Comparison of ENCODE assay signal across 13 cellular contexts in the genomic region with DNA sequence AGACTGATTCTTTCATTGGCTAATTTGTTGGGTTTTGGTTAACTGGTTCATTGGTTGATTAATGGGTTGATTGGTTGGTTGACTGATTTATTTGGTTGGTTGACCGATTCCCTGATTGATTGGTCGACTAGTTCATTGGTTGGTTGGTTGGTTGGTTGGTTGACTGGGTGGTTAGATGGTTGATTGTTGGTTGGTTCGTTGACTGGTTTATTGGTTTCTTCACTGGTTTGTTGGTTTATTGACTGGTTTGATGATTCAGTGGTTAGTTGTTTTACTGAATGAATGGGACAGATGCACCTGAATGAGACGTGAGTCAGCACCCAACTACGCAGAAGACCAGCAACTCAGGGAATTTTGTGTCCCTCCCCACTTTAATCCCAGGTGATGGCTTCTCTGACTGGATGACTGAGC. TPM values are rescaled to one million over a fixed set of nuclear protein-coding genes. Genes with fewer than 3 reads are reported as not detected.
DNase-seq lines count a peak whose midpoint lies in the region; ATAC-seq and TF ChIP-seq lines count a peak whose summit lies in the region.
"Had no signal": no experiment of that assay in that cellular context is flagged by ENCODE, and none has a peak within 500 bp of the region (broad histone marks: within the 10 kb centered on the region; RNA-seq: fewer than 3 reads in every experiment).

No MANE protein-coding gene starts in this region.

- H3K9me3 ChIP-seq in PC-9 (ENCODE audit: insufficient read depth, low read depth), result no peaks in the 10 kb centered on the region

- no peak overlapping the region for H3K4me3 ChIP-seq in PC-9

- BruUV-seq in PC-9 (replicated peaks; lab: Mats Ljungman, UMichigan), result no TSS peak

- H3K4me1 Mint-ChIP-seq in activated T-cell treated with anti-CD3 and anti-CD28 coated beads, Interleukin-2, amount 50 U/mL, for 4 hours (ENCODE audit: low read depth), result peaks cover 50% of the 10 kb centered on the region
- H3K4me1 Mint-ChIP-seq in activated T-cell treated with anti-CD3 and anti-CD28 coated beads, Interleukin-2, amount 50 U/mL, for 24 hours (ENCODE audit: low read depth), result peaks cover 53% of the 10 kb centered on the region
- H3K4me1 Mint-ChIP-seq in chondrocyte (ENCODE audit: low read depth), result peaks cover 32% of the 10 kb centered on the region

- H3K4me1 ChIP-seq in PC-9 (replicated peaks; ENCODE audit: insufficient read depth), result peaks cover 17% of the 10 kb centered on the region
- H3K4me1 ChIP-seq: parathyroid adenoma had no signal

- no peaks in the 10 kb centered on the region for H3K9me2 ChIP-seq in PC-9 (ENCODE audit: insufficient read depth)

- TF ChIP-seq CTCF in PC-9 (conservative IDR thresholded peaks at IDR 0.05), result no peak
- no peak for TF ChIP-seq CTCF in chondrocyte (IDR thresholded peaks at IDR 0.05)

- no peak overlapping the region for H3K4me2 ChIP-seq in PC-9

- no peaks in the 10 kb centered on the region for H3K27me3 ChIP-seq in PC-9 (ENCODE audit: insufficient read depth, low read depth)

- no peak for DNase-seq in activated T-cell treated with anti-CD3 and anti-CD28 coated beads, Interleukin-2, amount 50 U/mL, for 4 hours
- no peak for DNase-seq in activated T-cell treated with anti-CD3 and anti-CD28 coated beads, Interleukin-2, amount 50 U/mL, for 24 hours
- peak in 1 of 2 experiments; percentile 75 for DNase-seq in PC-9
- peak; percentile 1 for DNase-seq in chondrocyte (ENCODE audit: low spot score)
- peak; percentile 79 for DNase-seq in renal cortical epithelial cell (ENCODE audit: low read depth)
- DNase-seq in NAMALWA (ENCODE audit: low spot score), result no peak
- DNase-seq in NCI-H524 (lab: John Stamatoyannopoulos, UW), result no peak
- DNase-seq in activated gamma-delta T cell treated with Interleukin-2 at 50 U/mL for 16 hours, result no peak
- DNase-seq: activated CD8-positive, alpha-beta memory T cell treated with anti-CD3 and anti-CD28 coated beads, Interleukin-2, amount 50 U/mL, for 4 hours; effector CD8-positive, alpha-beta T cell; foreskin melanocyte; Kasumi-1 had no signal

- H3K27ac ChIP-seq in PC-9, result peak overlapping the region; percentile 23; the same call in 1 of the 2 replicates
- H3K27ac ChIP-seq: parathyroid adenoma had no signal

- H3K79me2 ChIP-seq in PC-9 (ENCODE audit: low read depth), result peaks cover 22% of the 10 kb centered on the region

- peak overlapping the region; percentile 29 for H3K4me3 Mint-ChIP-seq in activated T-cell treated with anti-CD3 and anti-CD28 coated beads, Interleukin-2, amount 50 U/mL, for 4 hours
- no peak overlapping the region for H3K4me3 Mint-ChIP-seq in activated T-cell treated with anti-CD3 and anti-CD28 coated beads, Interleukin-2, amount 50 U/mL, for 24 hours
- no peak overlapping the region for H3K4me3 Mint-ChIP-seq in chondrocyte (ENCODE audit: unreplicated experiment)

- ATAC-seq in activated T-cell treated with anti-CD3 and anti-CD28 coated beads, Interleukin-2, amount 50 U/mL, for 4 hours, result no peak

- H4K20me1 ChIP-seq in PC-9 (ENCODE audit: insufficient read depth), result peaks cover 14% of the 10 kb centered on the region

- no peak overlapping the region for H3K27ac Mint-ChIP-seq in activated T-cell treated with anti-CD3 and anti-CD28 coated beads, Interleukin-2, amount 50 U/mL, for 24 hours
- no peak overlapping the region for H3K27ac Mint-ChIP-seq in chondrocyte (ENCODE audit: unreplicated experiment)

- peaks cover 8% of the 10 kb centered on the region for H3K9me3 Mint-ChIP-seq in activated T-cell treated with anti-CD3 and anti-CD28 coated beads, Interleukin-2, amount 50 U/mL, for 4 hours
- H3K9me3 Mint-ChIP-seq in activated T-cell treated with anti-CD3 and anti-CD28 coated beads, Interleukin-2, amount 50 U/mL, for 24 hours, result peaks cover 4% of the 10 kb centered on the region
- no peaks in the 10 kb centered on the region for H3K9me3 Mint-ChIP-seq in chondrocyte (ENCODE audit: low read depth)

- intact Hi-C loops in PC-9 (cut with micrococcal nuclease; ENCODE audit: unreplicated experiment), result no loop called here

- no peak overlapping the region for H2AFZ ChIP-seq in PC-9
- H2AFZ ChIP-seq: parathyroid adenoma had no signal

- peaks cover 17% of the 10 kb centered on the region; the same call in 1 of the 2 replicates for H3K36me3 ChIP-seq in PC-9 (ENCODE audit: low read depth)

- no peaks in the 10 kb centered on the region for H3K27me3 Mint-ChIP-seq in activated T-cell treated with anti-CD3 and anti-CD28 coated beads, Interleukin-2, amount 50 U/mL, for 4 hours (ENCODE audit: low read depth)
- H3K27me3 Mint-ChIP-seq in activated T-cell treated with anti-CD3 and anti-CD28 coated beads, Interleukin-2, amount 50 U/mL, for 24 hours, result no peaks in the 10 kb centered on the region
- no peaks in the 10 kb centered on the region for H3K27me3 Mint-ChIP-seq in chondrocyte (ENCODE audit: low read depth)

- H3K36me3 Mint-ChIP-seq in activated T-cell treated with anti-CD3 and anti-CD28 coated beads, Interleukin-2, amount 50 U/mL, for 4 hours (ENCODE audit: insufficient read depth), result peaks cover 27% of the 10 kb centered on the region
- peaks cover 61% of the 10 kb centered on the region for H3K36me3 Mint-ChIP-seq in activated T-cell treated with anti-CD3 and anti-CD28 coated beads, Interleukin-2, amount 50 U/mL, for 24 hours (ENCODE audit: low read depth)
- peaks cover 12% of the 10 kb centered on the region for H3K36me3 Mint-ChIP-seq in chondrocyte (ENCODE audit: low read depth)

- H3F3A ChIP-seq in PC-9 (ENCODE audit: insufficient read depth, low read depth), result peaks cover 24% of the 10 kb centered on the region; the same call in 1 of the 2 replicates

- CTCF ChIA-PET in PC-9 (lab: Charles Lee), result no interaction called here

- POLR2A ChIA-PET in PC-9 (lab: Charles Lee; ENCODE audit: unreplicated experiment), result no interaction called here

RNA-seq across cellular contexts. Expression of a gene that starts 2.7 kb away (rescaled TPM):
- 100 to 1,000 TPM; 172 to 189 (median 184) TPM for total RNA-seq in activated T-cell treated with anti-CD3 and anti-CD28 coated beads, Interleukin-2, amount 50 U/mL, for 4 hours
- total RNA-seq in PC-9 (2021) (66.8 and 101 TPM in 2 replicates), chondrocyte (41.0 to 50.5 TPM (median 44.7 TPM) in 3 replicates), renal cortical epithelial cell (28.1 and 46.0 TPM in 2 replicates)

RNA-seq across cellular contexts. Expression of a gene that starts 3.0 kb away (rescaled TPM):
- 10 to 100 TPM; 58.4 to 73.1 (median 60.6) TPM for total RNA-seq in activated T-cell treated with anti-CD3 and anti-CD28 coated beads, Interleukin-2, amount 50 U/mL, for 4 hours
- 15.3 and 19.2 TPM in 2 replicates for total RNA-seq in PC-9 (2021)
- 16.7 to 53.4 TPM (median 53.3 TPM) in 3 replicates for total RNA-seq in chondrocyte
- 6.3 and 8.7 TPM in 2 replicates for total RNA-seq in renal cortical epithelial cell

RNA-seq across cellular contexts. Expression of a gene that starts 28.9 kb away (rescaled TPM):
- not detected for total RNA-seq in activated T-cell treated with anti-CD3 and anti-CD28 coated beads, Interleukin-2, amount 50 U/mL, for 4 hours
- total RNA-seq in PC-9 (2021) (not detected in 2 replicates), chondrocyte (not detected in 3 replicates), renal cortical epithelial cell (not detected in 2 replicates)

RNA-seq across cellular contexts. Expression of a gene that starts 35.4 kb away (rescaled TPM):
- total RNA-seq in activated T-cell treated with anti-CD3 and anti-CD28 coated beads, Interleukin-2, amount 50 U/mL, for 4 hours, result 10 to 100 TPM; 24.7 to 52.7 (median 36.4) TPM
- total RNA-seq in PC-9 (2021) (0.85 TPM in 1 of 2 replicates, not detected in the other), chondrocyte (0.17 TPM in 1 of 3 replicates, not detected in the others), renal cortical epithelial cell (4.9 and 25.7 TPM in 2 replicates)

RNA-seq across cellular contexts. Expression of a gene that starts 54.5 kb away (rescaled TPM):
- 10 to 100 TPM; 29.1 to 30.5 (median 29.3) TPM for total RNA-seq in activated T-cell treated with anti-CD3 and anti-CD28 coated beads, Interleukin-2, amount 50 U/mL, for 4 hours
- total RNA-seq in PC-9 (2021) (52.1 and 62.3 TPM in 2 replicates), chondrocyte (36.3 to 45.3 TPM (median 44.8 TPM) in 3 replicates), renal cortical epithelial cell (12.1 and 13.7 TPM in 2 replicates)

Comparison
In these comparisons a context has a peak if more than half of its experiments do, and no peak if none do; other contexts are left out.
1. DNase-seq: peak in chondrocyte (single experiment) and renal cortical epithelial cell (single experiment); none in activated T-cell treated with anti-CD3 and anti-CD28 coated beads, Interleukin-2, amount 50 U/mL, for 4 hours (single experiment), activated T-cell treated with anti-CD3 and anti-CD28 coated beads, Interleukin-2, amount 50 U/mL, for 24 hours (single experiment), NAMALWA (single experiment), NCI-H524 (0 of 2) and activated gamma-delta T cell treated with Interleukin-2 at 50 U/mL for 16 hours (single experiment).